8 cellular contexts compared by ENCODE assay signal in the genomic region with DNA sequence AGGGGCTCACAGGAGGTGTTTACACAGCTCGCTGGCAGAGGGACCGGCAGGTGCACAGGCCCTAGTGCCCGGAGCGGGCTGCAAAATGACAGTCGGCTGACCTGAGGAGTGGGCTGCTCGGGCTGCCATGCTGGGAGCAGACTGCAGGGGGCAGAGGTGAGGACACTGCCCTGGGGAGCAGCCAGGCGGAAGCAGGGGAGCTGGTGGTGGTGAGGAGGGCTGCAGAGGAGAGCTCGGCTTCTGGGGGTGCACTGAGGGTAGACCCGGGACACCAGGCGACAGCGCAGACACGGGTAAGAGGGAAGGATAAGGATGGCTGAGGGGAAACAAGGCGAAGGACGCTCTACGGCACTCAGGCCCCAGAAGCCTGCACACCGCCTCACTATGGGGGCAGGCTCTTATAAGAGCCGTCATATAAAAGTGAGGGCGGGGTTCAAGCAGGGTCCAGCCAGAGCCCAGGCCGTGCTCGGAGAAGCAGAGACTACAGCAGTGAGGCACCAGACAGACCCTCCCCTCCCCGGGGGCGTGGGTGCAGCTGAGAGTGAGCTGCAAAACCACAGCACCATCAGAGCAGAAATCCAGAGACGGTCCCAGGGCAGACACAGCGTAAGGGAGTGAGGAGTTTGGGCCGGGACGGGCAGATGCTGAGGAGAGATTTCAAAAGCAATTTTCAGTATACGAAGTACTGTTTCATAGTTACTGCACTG.
DNase-seq lines count a peak whose midpoint lies in the region; ATAC-seq and TF ChIP-seq lines count a peak whose summit lies in the region.

No MANE protein-coding gene starts in this region.

- H3K9me3 Mint-ChIP-seq in type B pancreatic cell, result no peaks in the 10 kb centered on the region

- H3K27me3 Mint-ChIP-seq in type B pancreatic cell, result no peaks in the 10 kb centered on the region

- ATAC-seq in HG02884 (IDR thresholded peaks at IDR 0.05; ENCODE audit: unreplicated experiment) (peak; percentile 40), foreskin keratinocyte (no peak)

- H3K36me3 ChIP-seq in WERI-Rb-1 (peaks cover 81% of the 10 kb centered on the region), GM23248 (ENCODE audit: low read depth) (no peaks in the 10 kb centered on the region)

- H3K4me2 ChIP-seq in GM23248 (ENCODE audit: unreplicated experiment), result no peak overlapping the region

- no peak overlapping the region for H3K4me3 Mint-ChIP-seq in type B pancreatic cell

- H3K27ac Mint-ChIP-seq in type B pancreatic cell, result peak overlapping the region; percentile 3

- H3K4me3 ChIP-seq in WERI-Rb-1 (ENCODE audit: low read depth, low read length), result no peak overlapping the region
- no peak overlapping the region for H3K4me3 ChIP-seq in GM23248

- H3K9me2 ChIP-seq in GM23248 (ENCODE audit: insufficient read depth), result no peaks in the 10 kb centered on the region

- 79 to 80% methylated on average over 27 of the region's 27 CpGs for WGBS in GM23248 (ENCODE audit: low coverage in 1 of 2, low lambda C conversion rate in 2 of 2, missing lambda C conversion rate in 2 of 2), 2 experiments

- in situ Hi-C loops in GM23248 (cut with MboI), result no loop called here

- no peaks in the 10 kb centered on the region for H4K20me1 ChIP-seq in GM23248 (ENCODE audit: insufficient read depth)

- TF ChIP-seq CTCF in WERI-Rb-1 (IDR thresholded peaks at IDR 0.05; ENCODE audit: low read depth, low read length) (peak; percentile 86), foreskin keratinocyte (conservative IDR thresholded peaks at IDR 0.05) (peak; percentile 35), type B pancreatic cell (conservative IDR thresholded peaks at IDR 0.05) (peak; percentile 64)

- H3K4me1 Mint-ChIP-seq in type B pancreatic cell (ENCODE audit: unreplicated experiment), result peaks cover 53% of the 10 kb centered on the region

- H2AFZ ChIP-seq in GM23248, result no peak overlapping the region

- no peaks in the 10 kb centered on the region for H3K4me1 ChIP-seq in foreskin keratinocyte
- H3K4me1 ChIP-seq in GM23248 (ENCODE audit: insufficient read depth), result 0 out of 2 replicates have a peak, but pooled peaks cover 4% of the 10 kb centered on the region

- no peaks in the 10 kb centered on the region for H3K27me3 ChIP-seq in WERI-Rb-1 (ENCODE audit: insufficient read depth, low read depth, severe bottlenecking)
- H3K27me3 ChIP-seq in foreskin keratinocyte, result no peaks in the 10 kb centered on the region
- peaks cover 76% of the 10 kb centered on the region for H3K27me3 ChIP-seq in GM23248 (replicated peaks; ENCODE audit: insufficient read depth)

- H3K27ac ChIP-seq in WERI-Rb-1 (no peak overlapping the region; the same call in 1 of the 2 replicates), foreskin keratinocyte (no peak overlapping the region), GM23248 (no peak overlapping the region)

- peaks cover 3% of the 10 kb centered on the region for H3K36me3 Mint-ChIP-seq in type B pancreatic cell

- 0 out of 2 replicates have a peak, but pooled peaks cover 6% of the 10 kb centered on the region for H3F3A ChIP-seq in GM23248 (ENCODE audit: insufficient read depth)

- H3K79me2 ChIP-seq in GM23248 (ENCODE audit: insufficient read depth), result no peaks in the 10 kb centered on the region

- H3K9ac ChIP-seq in GM23248, result no peak overlapping the region

- DNase-seq in COR-L47 (lab: John Stamatoyannopoulos, UW) (peak; percentile 94), WERI-Rb-1 (peak; percentile 54), foreskin keratinocyte (no peak), type B pancreatic cell (ENCODE audit: extremely low spot score, unreplicated experiment) (no peak), anterior cingulate cortex (lab: John Stamatoyannopoulos, UW) (no peak), H4 (ENCODE audit: low spot score) (no peak), GM23248 (no peak)

- no peaks in the 10 kb centered on the region for H3K9me3 ChIP-seq in WERI-Rb-1 (ENCODE audit: severe bottlenecking)
- H3K9me3 ChIP-seq in GM23248 (ENCODE audit: low read depth), result no peaks in the 10 kb centered on the region

Comparison
In these comparisons a context has a peak if more than half of its experiments do, and no peak if none do; other contexts are left out.
1. DNase-seq: peak in COR-L47 (single experiment) and WERI-Rb-1 (single experiment); none in foreskin keratinocyte (0 of 2), type B pancreatic cell (single experiment), anterior cingulate cortex (0 of 58), H4 (single experiment) and GM23248 (single experiment).
2. CTCF ChIP-seq: peak in every context shown above with its lines; median percentile 86 in WERI-Rb-1; 64 in type B pancreatic cell; 35 in foreskin keratinocyte.